1 cellular context compared by ENCODE assay signal in genomic region chr17:66531826-66532439, GRCh38.
TF ChIP-seq lines count a peak whose summit lies in the region.

No MANE protein-coding gene starts in this region.

TF ChIP-seq in GM23338, 12 proteins besides CTCF, POLR2A, EP300 and RAD21:
- TF ChIP-seq REST (IDR thresholded peaks at IDR 0.05; ENCODE audit: unreplicated experiment) = no peak
- TF ChIP-seq ETS1 (IDR thresholded peaks at IDR 0.05) = no peak
- no peak for TF ChIP-seq ZNF462 (CRISPR knock-in tag; IDR thresholded peaks at IDR 0.05)
- TF ChIP-seq ZNF114 (CRISPR knock-in tag; IDR thresholded peaks at IDR 0.05) = no peak
- TF ChIP-seq JUNB (IDR thresholded peaks at IDR 0.05; ENCODE audit: unreplicated experiment) = no peak
- no peak for TF ChIP-seq EZH2phosphoT487 (IDR thresholded peaks at IDR 0.05; ENCODE audit: unreplicated experiment)
- TF ChIP-seq STAT1 (IDR thresholded peaks at IDR 0.05; ENCODE audit: unreplicated experiment) = no peak
- no peak for TF ChIP-seq EZH2 (IDR thresholded peaks at IDR 0.05; ENCODE audit: low read depth, unreplicated experiment)
- no peak for TF ChIP-seq NANOG (IDR thresholded peaks at IDR 0.05; ENCODE audit: borderline replicate concordance)
- TF ChIP-seq POLR2AphosphoS5 (IDR thresholded peaks at IDR 0.05; ENCODE audit: low read depth) = no peak
